ENCODE assay signal across 8 cellular contexts in the genomic region with DNA sequence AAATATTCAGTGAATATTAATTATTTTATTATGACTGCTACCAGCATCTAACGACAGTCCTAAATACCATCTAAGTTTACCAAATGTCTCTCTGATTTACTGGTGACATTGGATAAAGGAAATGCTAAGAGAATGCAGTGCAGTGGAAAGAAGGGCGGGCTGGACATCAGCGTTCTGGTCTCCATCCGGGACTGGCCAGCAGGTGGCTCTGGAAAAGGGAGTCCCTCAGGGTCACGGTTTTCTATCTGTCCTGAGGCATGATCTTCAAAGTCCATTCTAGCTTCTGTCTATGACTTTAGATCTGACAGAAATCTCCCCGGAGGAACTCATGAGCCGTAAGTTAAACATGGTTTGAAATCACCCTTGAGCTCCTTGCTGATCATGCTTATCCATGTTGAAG. TPM values are rescaled to one million over a fixed set of nuclear protein-coding genes. Genes with fewer than 3 reads are reported as not detected.
DNase-seq lines count a peak whose midpoint lies in the region; ATAC-seq, FAIRE-seq and TF ChIP-seq lines count a peak whose summit lies in the region.

No MANE protein-coding gene starts in this region.

- peak overlapping the region; percentile 5; the same call in 1 of the 2 replicates for H3K4me2 ChIP-seq in HCT116 (ENCODE audit: low read length)
- H3K4me2 ChIP-seq in astrocyte (ENCODE audit: low read length): no peak overlapping the region

- peaks cover 2% of the 10 kb centered on the region for H3K9me3 Mint-ChIP-seq in astrocyte (ENCODE audit: unreplicated experiment)

- H3K9me2 ChIP-seq in HCT116 (ENCODE audit: insufficient read depth): no peaks in the 10 kb centered on the region

- no peaks in the 10 kb centered on the region for H3K27me3 ChIP-seq in HCT116 (ENCODE audit: insufficient read depth, low read length)
- no peaks in the 10 kb centered on the region for H3K27me3 ChIP-seq in astrocyte (ENCODE audit: insufficient read depth, low read length)
- peaks cover 18% of the 10 kb centered on the region for H3K27me3 ChIP-seq in iPS-15b (ENCODE audit: control insufficient read depth, insufficient read depth, low read length)

- no peaks in the 10 kb centered on the region for H3K79me2 ChIP-seq in HCT116 (ENCODE audit: insufficient read depth, low read length)
- no peaks in the 10 kb centered on the region for H3K79me2 ChIP-seq in astrocyte (ENCODE audit: insufficient read depth, low read length)

- peaks cover 4% of the 10 kb centered on the region for H3K36me3 Mint-ChIP-seq in astrocyte (ENCODE audit: low read depth, unreplicated experiment)

- POLR2A ChIA-PET in HCT116 (lab: Charles Lee): no interaction called here

- no peak overlapping the region for H2AFZ ChIP-seq in HCT116 (ENCODE audit: low read depth, low read length, poor library complexity, severe bottlenecking)
- no peak overlapping the region for H2AFZ ChIP-seq in astrocyte (ENCODE audit: low read depth, low read length)

- FAIRE-seq in astrocyte (lab: Jason Lieb, UNC): peak; percentile 39

- H3K9ac ChIP-seq in HCT116 (ENCODE audit: low read length): no peak overlapping the region
- no peak overlapping the region for H3K9ac ChIP-seq in astrocyte (ENCODE audit: low read length)
- no peak overlapping the region for H3K9ac ChIP-seq in iPS-15b (ENCODE audit: low read depth, low read length)

- TF ChIP-seq CTCF in HCT116 (IDR thresholded peaks at IDR 0.05 in 2 of 3, conservative IDR thresholded peaks at IDR 0.05 in 1 of 3; ENCODE audit: borderline replicate concordance in 1 of 3, insufficient read depth in 1 of 3, low read depth in 2 of 3, low read length in 2 of 3): peak in 2 of 3 experiments; percentile 68 to 76; a peak in 4 of 6 replicates
- TF ChIP-seq CTCF in astrocyte (IDR thresholded peaks at IDR 0.05; ENCODE audit: insufficient read depth, low read depth, low read length): peak; percentile 33

- H3K4me1 ChIP-seq in HCT116 (ENCODE audit: control insufficient read depth in 1 of 2, insufficient read depth in 2 of 2, low read length in 2 of 2): peaks cover 21 to 49% of the 10 kb centered on the region in 2 experiments
- H3K4me1 ChIP-seq in astrocyte (ENCODE audit: insufficient read depth, low read length): peaks cover 21% of the 10 kb centered on the region
- peaks cover 33% of the 10 kb centered on the region for H3K4me1 ChIP-seq in iPS-15b (ENCODE audit: control insufficient read depth, insufficient read depth, low read length)

- H3K4me3 Mint-ChIP-seq in astrocyte (ENCODE audit: unreplicated experiment): no peak overlapping the region

- intact Hi-C loops in HCT116 (cut with micrococcal nuclease): no loop called here

- no peaks in the 10 kb centered on the region for H3K36me3 ChIP-seq in HCT116 (ENCODE audit: control insufficient read depth in 1 of 2, insufficient read depth in 2 of 2, low read length in 2 of 2)
- H3K36me3 ChIP-seq in astrocyte (ENCODE audit: insufficient read depth, low read length): no peaks in the 10 kb centered on the region
- H3K36me3 ChIP-seq in iPS-15b (ENCODE audit: control insufficient read depth, insufficient read depth, low read length): no peaks in the 10 kb centered on the region

- peak; percentile 35 for ATAC-seq in HCT116
- no peak for ATAC-seq in HG03457 (IDR thresholded peaks at IDR 0.05; ENCODE audit: unreplicated experiment)
- ATAC-seq in stimulated activated naive CD8-positive, alpha-beta T cell treated with anti-CD3 and anti-CD28 coated beads, Interleukin-15, Interleukin-2, amounts not matched to agents 100 U/mL and 50 U/mL, for 24 hours: no peak

- H3K9me3 ChIP-seq in HCT116 (ENCODE audit: control insufficient read depth in 1 of 2, insufficient read depth in 1 of 2, low read depth in 1 of 2, low read length in 2 of 2) (no peaks in the 10 kb centered on the region), astrocyte (ENCODE audit: insufficient read depth, low read depth, low read length) (no peaks in the 10 kb centered on the region), iPS-15b (ENCODE audit: control insufficient read depth, insufficient read depth, low read length) (no peaks in the 10 kb centered on the region)

- no peak for DNase-seq in HCT116 (ENCODE audit: low read depth, low spot score)
- DNase-seq in astrocyte (ENCODE audit: low read depth): no peak
- DNase-seq in superior temporal gyrus (ENCODE audit: extremely low spot score): peak; percentile 75
- DNase-seq in activated CD4-positive, alpha-beta T cell treated with anti-CD3 and anti-CD28 coated beads for 48 hours: no peak
- DNase-seq in NCI-H1436 (lab: John Stamatoyannopoulos, UW): no peak
- no peak for DNase-seq in stimulated activated naive CD8-positive, alpha-beta T cell treated with anti-CD3 and anti-CD28 coated beads, Interleukin-15, Interleukin-2, amounts not matched to agents 100 U/mL and 50 U/mL, for 24 hours

- H3K27me3 Mint-ChIP-seq in astrocyte (ENCODE audit: low read depth, unreplicated experiment): peaks cover 3% of the 10 kb centered on the region

- no peak for TF ChIP-seq POLR2A in HCT116 (IDR thresholded peaks at IDR 0.05; ENCODE audit: borderline replicate concordance, extremely low read depth, insufficient read depth, insufficient read length)

- H3K4me3 ChIP-seq in HCT116 (replicated peaks in 1 of 2; ENCODE audit: low read depth in 1 of 2, low read length in 2 of 2) (no peak overlapping the region), astrocyte (ENCODE audit: insufficient read depth, low read depth, low read length) (no peak overlapping the region), iPS-15b (ENCODE audit: low read depth, low read length) (peak overlapping the region; percentile 20)

- H3K27ac ChIP-seq in HCT116 (ENCODE audit: low read depth, low read length) (no peak overlapping the region), astrocyte (ENCODE audit: low read depth, low read length) (no peak overlapping the region)

- H3K27ac Mint-ChIP-seq in astrocyte (ENCODE audit: unreplicated experiment): no peak overlapping the region

- H3K4me1 Mint-ChIP-seq in astrocyte (ENCODE audit: low read depth, unreplicated experiment): peaks cover 16% of the 10 kb centered on the region

- CTCF ChIA-PET in HCT116 (lab: Charles Lee): interaction anchor here (1.2 to 1.5 kb wide), 2 partner anchors 25 to 51 kb away, joined by 4 to 5 read pairs; no protein-coding TSS in a partner anchor

- RAD21 ChIA-PET in HCT116 (lab: Charles Lee; ENCODE audit: low non-redundant PET in 1 of 2, low total read pairs in 2 of 2, uncharacterized antibody in 2 of 2, unreplicated experiment in 2 of 2): interaction anchor here in 1 of 2 experiments (0.7 kb wide), 1 partner anchor 119 kb away, joined by 3 read pairs; no protein-coding TSS in a partner anchor

- H4K20me1 ChIP-seq in HCT116 (ENCODE audit: insufficient read depth) (no peaks in the 10 kb centered on the region), astrocyte (ENCODE audit: insufficient read depth, low read length) (peaks cover 4% of the 10 kb centered on the region)

- no TSS peak for BruUV-seq in HCT116 (replicated peaks; lab: Mats Ljungman, UMichigan)

- TF ChIP-seq RAD21 in HCT116 (IDR thresholded peaks at IDR 0.05; ENCODE audit: low read depth): no peak

TF ChIP-seq in HCT116, 20 proteins besides CTCF, POLR2A, EP300 and RAD21 (continues in another document):
- no peak for TF ChIP-seq EZH2 (IDR thresholded peaks at IDR 0.05)
- no peak for TF ChIP-seq ELF1 (IDR thresholded peaks at IDR 0.05; ENCODE audit: borderline replicate concordance, low read depth)
- no peak for TF ChIP-seq CEBPB (IDR thresholded peaks at IDR 0.05; ENCODE audit: low read depth)
- no peak for TF ChIP-seq TCF7L2 (IDR thresholded peaks at IDR 0.05; ENCODE audit: borderline replicate concordance, extremely low read depth, insufficient read depth, insufficient read length)
- TF ChIP-seq, protein P1, sequence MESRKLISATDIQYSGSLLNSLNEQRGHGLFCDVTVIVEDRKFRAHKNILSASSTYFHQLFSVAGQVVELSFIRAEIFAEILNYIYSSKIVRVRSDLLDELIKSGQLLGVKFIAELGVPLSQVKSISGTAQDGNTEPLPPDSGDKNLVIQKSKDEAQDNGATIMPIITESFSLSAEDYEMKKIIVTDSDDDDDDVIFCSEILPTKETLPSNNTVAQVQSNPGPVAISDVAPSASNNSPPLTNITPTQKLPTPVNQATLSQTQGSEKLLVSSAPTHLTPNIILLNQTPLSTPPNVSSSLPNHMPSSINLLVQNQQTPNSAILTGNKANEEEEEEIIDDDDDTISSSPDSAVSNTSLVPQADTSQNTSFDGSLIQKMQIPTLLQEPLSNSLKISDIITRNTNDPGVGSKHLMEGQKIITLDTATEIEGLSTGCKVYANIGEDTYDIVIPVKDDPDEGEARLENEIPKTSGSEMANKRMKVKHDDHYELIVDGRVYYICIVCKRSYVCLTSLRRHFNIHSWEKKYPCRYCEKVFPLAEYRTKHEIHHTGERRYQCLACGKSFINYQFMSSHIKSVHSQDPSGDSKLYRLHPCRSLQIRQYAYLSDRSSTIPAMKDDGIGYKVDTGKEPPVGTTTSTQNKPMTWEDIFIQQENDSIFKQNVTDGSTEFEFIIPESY (IDR thresholded peaks at IDR 0.05; ENCODE audit: extremely low read depth, insufficient replicate concordance, low read length): no peak
- TF ChIP-seq SP1 (IDR thresholded peaks at IDR 0.05; ENCODE audit: low read depth): no peak
- TF ChIP-seq, protein P2, sequence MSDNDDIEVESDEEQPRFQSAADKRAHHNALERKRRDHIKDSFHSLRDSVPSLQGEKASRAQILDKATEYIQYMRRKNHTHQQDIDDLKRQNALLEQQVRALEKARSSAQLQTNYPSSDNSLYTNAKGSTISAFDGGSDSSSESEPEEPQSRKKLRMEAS (IDR thresholded peaks at IDR 0.05): no peak
- TF ChIP-seq EGR1 (IDR thresholded peaks at IDR 0.05; ENCODE audit: low read depth): no peak
- no peak for TF ChIP-seq ZNF274 (IDR thresholded peaks at IDR 0.05; ENCODE audit: low read depth, low read length)
- no peak for TF ChIP-seq ZFX (IDR thresholded peaks at IDR 0.05)
- no peak for TF ChIP-seq SIN3A (IDR thresholded peaks at IDR 0.05; ENCODE audit: low read depth)
- TF ChIP-seq SRF (IDR thresholded peaks at IDR 0.05; ENCODE audit: low read depth): no peak
- no peak for TF ChIP-seq POLR2AphosphoS5 (IDR thresholded peaks at IDR 0.05; ENCODE audit: low read depth, low read length)

RNA-seq across cellular contexts. Expression of gene TRIM2, which starts 3.3 kb away (rescaled TPM):
- 41.4 TPM for total RNA-seq in HCT116 (2021; ENCODE audit: unreplicated experiment)
- 18.1 and 23.8 TPM in 2 replicates for polyA plus RNA-seq in HCT116 (2012)
- 46.4 and 51.8 TPM in 2 replicates for total RNA-seq in astrocyte
